Comparison of ENCODE assay signal across 21 cellular contexts in the genomic region with DNA sequence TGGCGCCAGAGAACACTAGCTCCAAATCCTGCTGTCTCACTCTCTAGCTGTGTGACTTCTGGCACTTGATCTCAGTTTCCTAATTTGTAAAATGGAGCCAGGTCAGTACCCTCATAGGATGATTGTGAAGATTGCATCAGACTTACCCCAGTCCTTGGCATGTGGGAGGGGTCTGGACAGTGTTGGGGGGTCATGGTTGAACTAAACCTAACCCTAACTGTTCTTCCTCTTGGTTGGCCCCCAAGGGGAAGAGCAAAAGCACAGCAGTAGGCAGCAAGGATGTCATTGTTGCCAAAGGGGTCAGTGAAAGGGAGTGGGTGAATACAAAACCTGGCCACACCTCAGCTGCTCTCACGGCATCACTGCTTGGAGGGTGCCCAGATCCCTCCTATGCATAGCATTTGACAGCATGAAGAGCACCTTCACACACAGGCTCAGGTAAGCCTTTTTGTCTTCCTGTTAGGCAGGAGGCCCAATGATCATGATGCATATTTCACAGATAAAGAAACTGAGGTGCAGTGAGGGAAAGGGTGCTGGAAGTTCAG. TPM values are rescaled to one million over a fixed set of nuclear protein-coding genes. Genes with fewer than 3 reads are reported as not detected.
A peak's percentile ranks its signal among the peaks of the same experiment; 100 is the strongest.
DNase-seq lines count a peak whose midpoint lies in the region; ATAC-seq, FAIRE-seq and TF ChIP-seq lines count a peak whose summit lies in the region.
"Had no signal": no experiment of that assay in that cellular context is flagged by ENCODE, and none has a peak within 500 bp of the region (broad histone marks: within the 10 kb centered on the region; RNA-seq: fewer than 3 reads in every experiment).

No MANE protein-coding gene starts in this region.

- TF ChIP-seq RAD21 in K562 (CRISPR knock-in tag; conservative IDR thresholded peaks at IDR 0.05 in 1 of 2, IDR thresholded peaks at IDR 0.05 in 1 of 2), result no peak

- H3K36me3 ChIP-seq in K562 (ENCODE audit: control insufficient read depth, insufficient read depth, low read length), result no peaks in the 10 kb centered on the region
- H3K36me3 ChIP-seq in colonic mucosa, result no peaks in the 10 kb centered on the region
- H3K36me3 ChIP-seq in CD8-positive, alpha-beta memory T cell (ENCODE audit: insufficient read depth, low read length), result no peaks in the 10 kb centered on the region

- BruUV-seq in K562 (replicated peaks; lab: Mats Ljungman, UMichigan), result no TSS peak

- no peaks in the 10 kb centered on the region for H3K9me1 ChIP-seq in K562 (ENCODE audit: control insufficient read depth, insufficient read depth, low read length)

- 5% methylated on average over 2 of the region's 2 CpGs for WGBS in K562 (ENCODE audit: insufficient coverage, low coverage, missing lambda C conversion rate)

- H3K9me3 ChIP-seq in K562 (replicated peaks; ENCODE audit: control insufficient read depth, insufficient read depth, low read depth, low read length) (no peaks in the 10 kb centered on the region), colonic mucosa (no peaks in the 10 kb centered on the region)
- H3K9me3 ChIP-seq in CD8-positive, alpha-beta memory T cell (ENCODE audit: low read length), result no peaks in the 10 kb centered on the region

- H3K4me3 ChIP-seq in K562 (no peak overlapping the region), colonic mucosa (no peak overlapping the region)
- no peak overlapping the region for H3K4me3 ChIP-seq in CD8-positive, alpha-beta memory T cell (ENCODE audit: low read length)
- H3K4me3 ChIP-seq: GM12878, GM23248 had no signal

- peaks cover 6 to 7% of the 10 kb centered on the region in 2 donors for H3K27me3 Mint-ChIP-seq in CD8-positive, alpha-beta memory T cell

- no peak for TF ChIP-seq EP300 in K562 (IDR thresholded peaks at IDR 0.05; ENCODE audit: low read length)

- no peak for TF ChIP-seq CTCF in K562 (IDR thresholded peaks at IDR 0.05 in 2 of 3, conservative IDR thresholded peaks at IDR 0.05 in 1 of 3; ENCODE audit: insufficient read depth in 2 of 3, low read depth in 1 of 3, low read length in 3 of 3)
- TF ChIP-seq CTCF in colonic mucosa (IDR thresholded peaks at IDR 0.05), result no peak

- ATAC-seq in K562 (no peak), left lobe of liver (no peak), sciatic nerve (peak; percentile 10), GM21619 (IDR thresholded peaks at IDR 0.05; ENCODE audit: unreplicated experiment) (no peak)
- ATAC-seq: GM12878 had no signal

- no peak for TF ChIP-seq POLR2A in K562 (conservative IDR thresholded peaks at IDR 0.05)

- no peaks in the 10 kb centered on the region for H4K20me1 ChIP-seq in K562 (replicated peaks; ENCODE audit: control insufficient read depth, insufficient read depth, low read length)

- no peaks in the 10 kb centered on the region for H3K4me1 Mint-ChIP-seq in CD8-positive, alpha-beta memory T cell

- no peak for FAIRE-seq in K562 (lab: Jason Lieb, UNC)
- FAIRE-seq: A204.1, GM12878, H54 had no signal

- no peak overlapping the region for H3K4me2 ChIP-seq in K562 (ENCODE audit: insufficient read depth, low read length)

- no peaks in the 10 kb centered on the region for H3K79me2 ChIP-seq in K562 (ENCODE audit: control insufficient read depth, insufficient read depth, low read length)

- peaks cover 0 to 2% (median 0%) of the 10 kb centered on the region in 5 donors for H3K9me3 Mint-ChIP-seq in CD8-positive, alpha-beta memory T cell
- H3K9me3 Mint-ChIP-seq: CD4-positive, alpha-beta T cell had no signal

- CTCF ChIA-PET in K562 (lab: Yijun Ruan, JAX; ENCODE audit: low intra/inter-chr PET ratio), result no interaction called here
- CTCF ChIA-PET in CD8-positive, alpha-beta memory T cell (lab: Charles Lee), result no interaction called here

- H3K9ac ChIP-seq in K562 (ENCODE audit: insufficient read depth in 1 of 2, low read depth in 2 of 2, low read length in 2 of 2) (no peak overlapping the region), colonic mucosa (ENCODE audit: low read depth in 2 of 2, low read length in 2 of 2) (no peak overlapping the region)
- H3K9ac ChIP-seq: GM23248 had no signal

- H3K36me3 Mint-ChIP-seq in CD8-positive, alpha-beta memory T cell, result no peaks in the 10 kb centered on the region

- no peak overlapping the region for H3K4me3 Mint-ChIP-seq in CD8-positive, alpha-beta memory T cell
- H3K4me3 Mint-ChIP-seq: CD4-positive, alpha-beta T cell had no signal

- H2AFZ ChIP-seq in K562 (ENCODE audit: low read depth, low read length), result no peak overlapping the region
- H2AFZ ChIP-seq: GM23248 had no signal

- intact Hi-C loops in K562 (cut with micrococcal nuclease) (no loop called here), colonic mucosa (cut with DNase I) (no loop called here), sciatic nerve (cut with DNase I) (no loop called here)

- in situ Hi-C loops in K562 (cut with MboI), result no loop called here

- H3K27ac Mint-ChIP-seq in CD8-positive, alpha-beta memory T cell, result no peak overlapping the region
- H3K27ac Mint-ChIP-seq: CD4-positive, alpha-beta T cell had no signal

- H3K27me3 ChIP-seq in K562 (ENCODE audit: control insufficient read depth in 2 of 2, insufficient read depth in 2 of 2, low read length in 2 of 2), result peaks cover 0 to 36% of the 10 kb centered on the region in 2 experiments; a peak in 3 of 5 replicates
- no peaks in the 10 kb centered on the region for H3K27me3 ChIP-seq in colonic mucosa
- H3K27me3 ChIP-seq in CD8-positive, alpha-beta memory T cell (ENCODE audit: insufficient read depth, low read length, poor library complexity, severe bottlenecking), result no peaks in the 10 kb centered on the region

- no peak for DNase-seq in K562 (ENCODE audit: extremely low read depth in 1 of 4, low spot score in 3 of 4)
- peak; percentile 2 for DNase-seq in colonic mucosa
- peak; percentile 19 for DNase-seq in left lobe of liver (ENCODE audit: low spot score)
- DNase-seq in sciatic nerve (ENCODE audit: low spot score), result no peak
- DNase-seq in stimulated activated naive CD4-positive, alpha-beta T cell (lab: John Stamatoyannopoulos, UW), result no peak
- DNase-seq in CD8-positive, alpha-beta memory T cell, result no peak
- no peak for DNase-seq in DMS53 (lab: John Stamatoyannopoulos, UW)
- DNase-seq: ACHN; CD4-positive, alpha-beta T cell; DND-41; EL; GM23248; HCEC 1CT had no signal

- H3K27ac ChIP-seq in K562 (ENCODE audit: extremely low read depth, low read depth, low read length), result no peak overlapping the region
- no peak overlapping the region for H3K27ac ChIP-seq in colonic mucosa
- no peak overlapping the region for H3K27ac ChIP-seq in CD8-positive, alpha-beta memory T cell (ENCODE audit: low read depth, low read length)
- H3K27ac ChIP-seq: C4-2B, GM23248 had no signal

- H3K4me1 ChIP-seq in K562 (replicated peaks in 1 of 2; ENCODE audit: control insufficient read depth in 2 of 2, insufficient read depth in 2 of 2, low read length in 2 of 2), result no peaks in the 10 kb centered on the region
- H3K4me1 ChIP-seq in colonic mucosa, result no peaks in the 10 kb centered on the region
- no peaks in the 10 kb centered on the region for H3K4me1 ChIP-seq in CD8-positive, alpha-beta memory T cell (ENCODE audit: insufficient read depth, low read length)

- POLR2A ChIA-PET in K562 (lab: Yijun Ruan, JAX), result no interaction called here
- POLR2A ChIA-PET in CD8-positive, alpha-beta memory T cell (lab: Charles Lee), result no interaction called here

TF ChIP-seq in K562, 482 proteins besides CTCF, POLR2A, EP300 and RAD21:
- TF ChIP-seq CEBPG (CRISPR knock-in tag; IDR thresholded peaks at IDR 0.05) (peak; percentile 53), CEBPG (tag; conservative IDR thresholded peaks at IDR 0.05 in 1 of 2, IDR thresholded peaks at IDR 0.05 in 1 of 2) (no peak), HMG20A (CRISPR knock-in tag; conservative IDR thresholded peaks at IDR 0.05) (no peak)

RNA-seq across cellular contexts. Expression of a gene that starts 15.7 kb away (rescaled TPM):
- not detected in 2 replicates for total RNA-seq in K562 (2011; cell fraction: chromatin; rRNA removed; ENCODE audit: low replicate concordance)
- not detected in 2 replicates for total RNA-seq in K562 (2011; cell fraction: nucleolus; rRNA removed)
- total RNA-seq in K562 (2011; cell fraction: nucleoplasm; rRNA removed), result not detected in 2 replicates
- not detected in 2 replicates for total RNA-seq in K562 (2014; rRNA removed)
- total RNA-seq in K562 (2014; rRNA removed; fragmentation: Illumina TruSeq; extraction: Trizol), result not detected in 2 replicates
- not detected in 2 replicates for total RNA-seq in K562 (2015; rRNA removed; fragmentation: Illumina TruSeq; extraction: Trizol)
- not detected in 2 replicates for total RNA-seq in K562 (2021)
- not detected in 2 replicates for polyA plus RNA-seq in K562 (2011; rRNA removed)
- polyA plus RNA-seq in K562 (2011; cell fraction: cytosol; rRNA removed), result not detected in 2 replicates
- polyA plus RNA-seq in K562 (2011; cell fraction: nucleus; rRNA removed), result not detected in 2 replicates
- not detected in 2 replicates for polyA plus RNA-seq in K562 (2012)
- not detected in 2 replicates for polyA plus RNA-seq in K562 (2014; fragmentation: Illumina TruSeq; extraction: Trizol)
- polyA plus RNA-seq in K562 (2014; fragmentation: Nextera tagmentation; extraction: Ambion mirVana), result not detected
- not detected in 2 replicates for polyA plus RNA-seq in K562 (2014; rRNA removed)
- not detected in 2 replicates for polyA minus RNA-seq in K562 (2011; rRNA and poly(A)+ RNA removed)
- not detected in 2 replicates for polyA minus RNA-seq in K562 (2011; cell fraction: cytosol; rRNA and poly(A)+ RNA removed)
- polyA minus RNA-seq in K562 (2011; cell fraction: nucleus; rRNA and poly(A)+ RNA removed), result not detected in 2 replicates
- total RNA-seq in colonic mucosa, result 10 to 100 TPM; 29.8 to 68.2 TPM
- 4.8 TPM for total RNA-seq in left lobe of liver
- 184 TPM for total RNA-seq in sciatic nerve
- not detected for total RNA-seq in CD8-positive, alpha-beta memory T cell
- polyA plus RNA-seq in CD8-positive, alpha-beta memory T cell, result not detected
- total RNA-seq: CD4-positive, alpha-beta T cell; G401; GM12878; HT-29 had no signal

RNA-seq across cellular contexts. Expression of a gene that starts 58.7 kb away (rescaled TPM):
- not detected in 2 replicates for total RNA-seq in K562 (2011; cell fraction: chromatin; rRNA removed; ENCODE audit: low replicate concordance)
- not detected in 2 replicates for total RNA-seq in K562 (2011; cell fraction: nucleolus; rRNA removed)
- not detected in 2 replicates for total RNA-seq in K562 (2011; cell fraction: nucleoplasm; rRNA removed)
- total RNA-seq in K562 (2014; rRNA removed) (not detected in 2 replicates), K562 (2014; rRNA removed; fragmentation: Illumina TruSeq; extraction: Trizol) (not detected in 2 replicates), K562 (2015; rRNA removed; fragmentation: Illumina TruSeq; extraction: Trizol) (not detected in 2 replicates), K562 (2021) (not detected in 2 replicates), colonic mucosa (not detected), left lobe of liver (not detected), sciatic nerve (not detected)
- polyA plus RNA-seq in K562 (2011; rRNA removed) (not detected in 2 replicates), K562 (2014; fragmentation: Illumina TruSeq; extraction: Trizol) (not detected in 2 replicates), K562 (2014; fragmentation: Nextera tagmentation; extraction: Ambion mirVana) (not detected), K562 (2014; rRNA removed) (not detected in 2 replicates)
- polyA plus RNA-seq in K562 (2011; cell fraction: cytosol; rRNA removed), result not detected in 2 replicates
- not detected in 2 replicates for polyA plus RNA-seq in K562 (2011; cell fraction: nucleus; rRNA removed)
- polyA plus RNA-seq in K562 (2012), result not detected in 2 replicates
- not detected in 2 replicates for polyA minus RNA-seq in K562 (2011; rRNA and poly(A)+ RNA removed)
- not detected in 2 replicates for polyA minus RNA-seq in K562 (2011; cell fraction: cytosol; rRNA and poly(A)+ RNA removed)
- not detected in 2 replicates for polyA minus RNA-seq in K562 (2011; cell fraction: nucleus; rRNA and poly(A)+ RNA removed)
- total RNA-seq in CD8-positive, alpha-beta memory T cell, result not detected
- not detected for polyA plus RNA-seq in CD8-positive, alpha-beta memory T cell
- total RNA-seq: CD4-positive, alpha-beta T cell; G401; GM12878; GM23248; HT-29 had no signal
- polyA plus RNA-seq: BJ, GM12878, GM23248 had no signal

Comparison
In these comparisons a context has a peak if more than half of its experiments do, and no peak if none do; other contexts are left out.
1. DNase-seq: peak in colonic mucosa (single experiment) and left lobe of liver (single experiment); none in K562 (0 of 4), sciatic nerve (single experiment), stimulated activated naive CD4-positive, alpha-beta T cell (0 of 6), CD8-positive, alpha-beta memory T cell (0 of 5) and DMS53 (single experiment).